ENCODE assay signal across 11 cellular contexts in genomic region chr19:1440418-1440801, GRCh38. TPM values are rescaled to one million over a fixed set of nuclear protein-coding genes. Genes with fewer than 3 reads are reported as not detected.
A peak's percentile ranks its signal among the peaks of the same experiment; 100 is the strongest.
DNase-seq lines count a peak whose midpoint lies in the region; ATAC-seq and TF ChIP-seq lines count a peak whose summit lies in the region.
"Had no signal": no experiment of that assay in that cellular context is flagged by ENCODE, and none has a peak within 500 bp of the region (broad histone marks: within the 10 kb centered on the region; RNA-seq: fewer than 3 reads in every experiment).

No MANE protein-coding gene starts in this region.

- WGBS in endodermal cell (ENCODE audit: insufficient coverage in 1 of 2, insufficient read length in 1 of 2), 2 experiments = 94 to 96% methylated on average over 5 to 15 of the region's 15 CpGs

- peaks cover 41% of the 10 kb centered on the region for H3K36me3 ChIP-seq in SK-N-MC (ENCODE audit: insufficient read depth, low read length)
- H3K36me3 ChIP-seq in endodermal cell (ENCODE audit: control insufficient read depth, insufficient read depth, low read length) = peaks cover 38% of the 10 kb centered on the region

- H3K27ac Mint-ChIP-seq in Calu3 (ENCODE audit: unreplicated experiment) = peak overlapping the region; percentile 27
- peak overlapping the region; percentile 26 for H3K27ac Mint-ChIP-seq in endodermal cell

- H3K27me3 Mint-ChIP-seq in Calu3 (ENCODE audit: unreplicated experiment) (no peaks in the 10 kb centered on the region), endodermal cell (ENCODE audit: insufficient read depth) (peaks cover 10% of the 10 kb centered on the region)

- TF ChIP-seq CTCF in 22Rv1 (IDR thresholded peaks at IDR 0.05) (no peak), Calu3 (IDR thresholded peaks at IDR 0.05; ENCODE audit: unreplicated experiment) (no peak), endodermal cell (conservative IDR thresholded peaks at IDR 0.05) (no peak)

- CTCF ChIA-PET in Calu3 (lab: Charles Lee) = no interaction called here

- no TSS peak for BruUV-seq in Calu3 (replicated peaks; lab: Mats Ljungman, UMichigan)

- H3K4me1 Mint-ChIP-seq in Calu3 (ENCODE audit: low read depth, unreplicated experiment) = no peaks in the 10 kb centered on the region
- peaks cover 8% of the 10 kb centered on the region for H3K4me1 Mint-ChIP-seq in endodermal cell

- H3K9me3 ChIP-seq in SK-N-MC (ENCODE audit: low read depth, low read length) (no peaks in the 10 kb centered on the region), endodermal cell (ENCODE audit: control insufficient read depth, low read length) (no peaks in the 10 kb centered on the region)
- H3K9me3 ChIP-seq: spleen had no signal

- peak overlapping the region; percentile 88 for H3K27ac ChIP-seq in 22Rv1
- no peak overlapping the region for H3K27ac ChIP-seq in SK-N-MC
- no peak overlapping the region for H3K27ac ChIP-seq in endodermal cell (ENCODE audit: low read depth, low read length)

- H3K4me3 Mint-ChIP-seq in Calu3 (ENCODE audit: low read depth, unreplicated experiment) = peak overlapping the region; percentile 95
- peak overlapping the region; percentile 95 for H3K4me3 Mint-ChIP-seq in endodermal cell

- peak overlapping the region; percentile 97; the same call in 1 of the 2 replicates for H3K4me3 ChIP-seq in SK-N-MC
- H3K4me3 ChIP-seq in endodermal cell (ENCODE audit: low read length) = no peak overlapping the region

- H3K4me1 ChIP-seq in endodermal cell (ENCODE audit: control insufficient read depth, insufficient read depth, low read length) = no peaks in the 10 kb centered on the region

- no peak for DNase-seq in Calu3
- DNase-seq in SK-N-MC (ENCODE audit: low read depth, low spot score) = no peak
- no peak for DNase-seq in endodermal cell
- DNase-seq in AG20443 (ENCODE audit: low spot score) = no peak
- no peak for DNase-seq in HT-29 (ENCODE audit: low spot score)
- DNase-seq in NCI-H187 (lab: John Stamatoyannopoulos, UW) = no peak
- DNase-seq: hypothalamus, NCI-H187 treated with DMSO at 0.1 percent for 48 hours, spleen had no signal

- no peaks in the 10 kb centered on the region for H3K27me3 ChIP-seq in endodermal cell (ENCODE audit: control insufficient read depth, insufficient read depth, low read length, poor library complexity, severe bottlenecking)

- no peak for ATAC-seq in HG02623 (IDR thresholded peaks at IDR 0.05; ENCODE audit: unreplicated experiment)

- H3K9me3 Mint-ChIP-seq in Calu3 (ENCODE audit: low read depth, unreplicated experiment) (no peaks in the 10 kb centered on the region), endodermal cell (no peaks in the 10 kb centered on the region)

- H3K9ac ChIP-seq in SK-N-MC (ENCODE audit: insufficient read length) (no peak overlapping the region), endodermal cell (ENCODE audit: extremely low read depth, low read length, poor library complexity, severe bottlenecking) (no peak overlapping the region)

- H3K36me3 Mint-ChIP-seq in Calu3 (ENCODE audit: insufficient read depth, unreplicated experiment) (peaks cover 66% of the 10 kb centered on the region), endodermal cell (ENCODE audit: low read depth) (peaks cover 41% of the 10 kb centered on the region)

- intact Hi-C loops in Calu3 (cut with micrococcal nuclease; ENCODE audit: unreplicated experiment) = no loop called here

RNA-seq across cellular contexts. Expression of gene RPS15, which starts 2.2 kb away (rescaled TPM):
- total RNA-seq in Calu3 (2022) = 628 and 642 TPM in 2 replicates
- total RNA-seq in endodermal cell = 1,000 to 10,000 TPM; 1,298 to 1,321 TPM
- polyA plus RNA-seq in endodermal cell (2013, experiment 1 of 2) = 2,005 TPM
- polyA plus RNA-seq in endodermal cell (2013, experiment 2 of 2) = 1,939 TPM
- total RNA-seq in HT-29 (2014; rRNA removed; shearing (Covaris generic)) = 2,135 and 2,483 TPM in 2 replicates

RNA-seq across cellular contexts. Expression of gene APC2, which starts 9.5 kb away (rescaled TPM):
- total RNA-seq in Calu3 (2022) = 0.12 and 0.44 TPM in 2 replicates
- total RNA-seq in endodermal cell = under 1 TPM; 0.38 to 0.57 TPM
- 23.2 TPM for polyA plus RNA-seq in endodermal cell (2013, experiment 1 of 2)
- polyA plus RNA-seq in endodermal cell (2013, experiment 2 of 2) = 22.1 TPM
- total RNA-seq in HT-29 (2014; rRNA removed; shearing (Covaris generic)) = 0.16 and 0.43 TPM in 2 replicates

RNA-seq across cellular contexts. Expression of gene DAZAP1, which starts 33.0 kb away (rescaled TPM):
- 148 and 151 TPM in 2 replicates for total RNA-seq in Calu3 (2022)
- 100 to 1,000 TPM; 154 to 179 TPM for total RNA-seq in endodermal cell
- 94.3 TPM for polyA plus RNA-seq in endodermal cell (2013, experiment 1 of 2)
- polyA plus RNA-seq in endodermal cell (2013, experiment 2 of 2) = 85.7 TPM
- total RNA-seq in HT-29 (2014; rRNA removed; shearing (Covaris generic)) = 223 and 234 TPM in 2 replicates

RNA-seq across cellular contexts. Expression of gene C19orf25, which starts 38.6 kb away (rescaled TPM):
- 33.7 and 33.8 TPM in 2 replicates for total RNA-seq in Calu3 (2022)
- total RNA-seq in endodermal cell = 10 to 100 TPM; 40.0 to 51.1 TPM
- 29.8 TPM for polyA plus RNA-seq in endodermal cell (2013, experiment 1 of 2)
- 25.4 TPM for polyA plus RNA-seq in endodermal cell (2013, experiment 2 of 2)
- 56.0 and 72.9 TPM in 2 replicates for total RNA-seq in HT-29 (2014; rRNA removed; shearing (Covaris generic))

RNA-seq across cellular contexts. Expression of gene GAMT, which starts 39.1 kb away (rescaled TPM):
- 14.3 and 19.4 TPM in 2 replicates for total RNA-seq in Calu3 (2022)
- 10 to 100 TPM; 38.4 to 49.6 TPM for total RNA-seq in endodermal cell
- polyA plus RNA-seq in endodermal cell (2013, experiment 1 of 2) = 35.0 TPM
- 29.8 TPM for polyA plus RNA-seq in endodermal cell (2013, experiment 2 of 2)
- 0.26 and 0.97 TPM in 2 replicates for total RNA-seq in HT-29 (2014; rRNA removed; shearing (Covaris generic))
